In genomic region chr16:3282747-3283524, GRCh38 we compare ENCODE assay signal across 8 cellular contexts. TPM values are rescaled to one million over a fixed set of nuclear protein-coding genes. Genes with fewer than 3 reads are reported as not detected.
DNase-seq lines count a peak whose midpoint lies in the region; ATAC-seq and TF ChIP-seq lines count a peak whose summit lies in the region.

Gene ZNF263, plus strand, starts transcription at chr16:3283491. Its CDS starts 328 bp downstream, at chr16:3283819.

- POLR2A ChIA-PET in BJ (lab: Charles Lee) = interaction anchor here (0.9 kb wide), 1 partner anchor 162 kb away, joined by 5 read pairs; no protein-coding TSS in a partner anchor
- POLR2A ChIA-PET in activated CD4-positive, alpha-beta T cell treated with anti-CD3 and anti-CD28 coated beads, Interleukin-2, amount 10 ng/mL, durations not matched to agents 7 days and 5 days (lab: Charles Lee) = interaction anchor here (0.6 to 1.1 kb wide), 4 partner anchors 19 to 294 kb away, joined by 3 to 8 read pairs (median 4); partner anchors contain the start of gene NAA60

- H3K27me3 Mint-ChIP-seq in activated CD4-positive, alpha-beta T cell treated with anti-CD3 and anti-CD28 coated beads, Interleukin-2, amount 10 ng/mL, durations not matched to agents 7 days and 5 days = peaks cover 4% of the 10 kb centered on the region

- no peaks in the 10 kb centered on the region for H3K27me3 ChIP-seq in BJ (ENCODE audit: control insufficient read depth, insufficient read depth, low read length)

- no peak for TF ChIP-seq CTCF in BJ (IDR thresholded peaks at IDR 0.05; ENCODE audit: insufficient read depth, low read depth, low read length)

- H3K4me1 Mint-ChIP-seq in activated CD4-positive, alpha-beta T cell treated with anti-CD3 and anti-CD28 coated beads, Interleukin-2, amount 10 ng/mL, durations not matched to agents 7 days and 5 days = peaks cover 30% of the 10 kb centered on the region

- H3K4me3 ChIP-seq in BJ (ENCODE audit: low read depth, low read length) = peak within 1 kb of the TSS; percentile 74

- ATAC-seq in GM19328 (IDR thresholded peaks at IDR 0.05; ENCODE audit: unreplicated experiment) = peak; percentile 69
- peak; percentile 63 for ATAC-seq in HG03520 (IDR thresholded peaks at IDR 0.05; ENCODE audit: unreplicated experiment)

- peaks cover 6% of the 10 kb centered on the region for H3K36me3 ChIP-seq in BJ (ENCODE audit: control insufficient read depth, insufficient read depth, low read length)

- H3K27ac Mint-ChIP-seq in activated CD4-positive, alpha-beta T cell treated with anti-CD3 and anti-CD28 coated beads, Interleukin-2, amount 10 ng/mL, durations not matched to agents 7 days and 5 days = peak within 1 kb of the TSS; percentile 96

- H3K36me3 Mint-ChIP-seq in activated CD4-positive, alpha-beta T cell treated with anti-CD3 and anti-CD28 coated beads, Interleukin-2, amount 10 ng/mL, durations not matched to agents 7 days and 5 days (ENCODE audit: low read depth) = peaks cover 42% of the 10 kb centered on the region

- peaks cover 30% of the 10 kb centered on the region for H3K9me3 Mint-ChIP-seq in activated CD4-positive, alpha-beta T cell treated with anti-CD3 and anti-CD28 coated beads, Interleukin-2, amount 10 ng/mL, durations not matched to agents 7 days and 5 days

- peak within 1 kb of the TSS; percentile 90 for H3K4me3 Mint-ChIP-seq in activated CD4-positive, alpha-beta T cell treated with anti-CD3 and anti-CD28 coated beads, Interleukin-2, amount 10 ng/mL, durations not matched to agents 7 days and 5 days

- CTCF ChIA-PET in BJ (lab: Yijun Ruan, JAX) = interaction anchor here (0.7 to 2.7 kb wide), 4 partner anchors 13 to 154 kb away, joined by 3 to 11 read pairs (median 6); no protein-coding TSS in a partner anchor
- CTCF ChIA-PET in activated CD4-positive, alpha-beta T cell treated with anti-CD3 and anti-CD28 coated beads, Interleukin-2, amount 10 ng/mL, durations not matched to agents 7 days and 5 days (lab: Charles Lee) = interaction anchor here (0.6 to 1.2 kb wide), 7 partner anchors 16 to 339 kb away, joined by 3 to 7 read pairs (median 3); partner anchors contain the start of gene OR1F1

- peak; percentile 90 for DNase-seq in BJ (ENCODE audit: low read depth)
- peak; percentile 99 for DNase-seq in NCI-H69 (lab: John Stamatoyannopoulos, UW)
- DNase-seq in activated CD4-positive, alpha-beta T cell treated with anti-CD3 and anti-CD28 coated beads, Interleukin-2, amount 10 ng/mL, durations not matched to agents 7 days and 5 days = peak; percentile 96
- peak; percentile 98 for DNase-seq in dedifferentiated amniotic fluid mesenchymal stem cell (ENCODE audit: extremely low spot score)
- DNase-seq in left kidney (ENCODE audit: low read depth, low spot score) = peak; percentile 99
- DNase-seq in stimulated activated CD4-positive, alpha-beta T cell treated with anti-CD3 and anti-CD28 coated beads, Interleukin-2, amount 100 ng/mL, for 24 hours = peak; percentile 92 to 94

RNA-seq across cellular contexts. Expression of gene ZNF263, which starts in this region (rescaled TPM):
- 12.9 and 14.2 TPM in 2 replicates for polyA plus RNA-seq in BJ (2011; rRNA removed)
- 10.5 and 11.6 TPM in 2 replicates for polyA minus RNA-seq in BJ (2011; rRNA and poly(A)+ RNA removed)
- total RNA-seq in activated CD4-positive, alpha-beta T cell treated with anti-CD3 and anti-CD28 coated beads, Interleukin-2, amount 10 ng/mL, durations not matched to agents 7 days and 5 days = 10 to 100 TPM; 25.7 to 25.9 TPM

Comparison
In these comparisons a context has a peak if more than half of its experiments do, and no peak if none do; other contexts are left out.
1. Peak in every context shown above with its lines: DNase-seq, ATAC-seq and H3K4me3 ChIP-seq.